In the genomic region with DNA sequence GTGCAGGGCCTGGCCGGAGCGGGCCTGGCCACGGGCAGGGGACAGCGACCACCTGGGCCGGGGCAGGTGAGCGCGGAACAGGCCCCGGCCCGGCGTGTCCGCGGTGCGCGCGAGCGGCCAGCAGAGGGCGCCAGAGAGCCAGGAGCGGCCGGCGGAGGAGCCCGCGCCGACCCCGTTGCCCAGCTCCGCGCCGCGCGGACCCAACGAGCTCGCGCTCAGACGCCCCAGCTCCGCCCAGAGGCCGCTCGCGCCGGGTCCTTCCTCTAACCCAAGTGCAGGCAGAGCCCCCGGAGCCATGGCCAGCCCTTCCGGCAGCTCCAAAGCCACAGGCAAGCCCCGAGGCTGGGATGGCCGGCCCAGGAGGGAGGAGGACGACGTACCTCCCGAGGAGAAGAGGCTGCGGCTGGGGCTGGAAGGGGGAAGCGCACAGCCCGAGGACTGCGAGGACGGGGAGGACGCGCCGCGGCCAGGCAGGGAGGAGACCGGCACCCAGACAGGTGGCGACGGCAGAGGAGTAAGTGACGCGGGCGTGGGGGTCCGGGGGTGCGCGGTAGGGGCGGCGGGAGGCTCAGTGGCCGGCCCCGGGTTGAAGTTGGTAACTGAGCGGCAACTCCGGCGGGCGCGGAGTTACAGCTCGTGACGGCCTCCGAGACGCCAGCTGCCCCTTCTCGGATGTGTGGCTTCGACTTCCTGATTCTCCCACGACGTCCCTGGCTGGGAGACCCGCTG, we compare ENCODE assay signal across 8 cellular contexts.
DNase-seq lines count a peak whose midpoint lies in the region; ATAC-seq and TF ChIP-seq lines count a peak whose summit lies in the region.
"Not testable (repeated sequence)": the region's sequence is repeated elsewhere in the genome, so short reads cannot be mapped to it uniquely, and the experiment has no call there.

No MANE protein-coding gene starts in this region.

- not testable (repeated sequence) for H3K4me2 ChIP-seq in neural cell (ENCODE audit: low read length)

- H3K4me3 ChIP-seq in astrocyte of the spinal cord (ENCODE audit: low read depth, low read length) (peak overlapping the region; percentile 35), heart left ventricle (peak overlapping the region; percentile 3 to 71 (median 52)), neural cell (ENCODE audit: low read length) (peak overlapping the region; percentile 72)

- not testable (repeated sequence) for H3K27ac Mint-ChIP-seq in CD14-positive monocyte

- peak overlapping the region; percentile 60 for H3K9ac ChIP-seq in neural cell (ENCODE audit: low read length)

- not testable (repeated sequence) for H3K4me1 ChIP-seq in heart left ventricle

- H3K4me3 Mint-ChIP-seq in CD14-positive monocyte, result peak overlapping the region; percentile 76 to 85

- H4K20me1 ChIP-seq in neural cell (ENCODE audit: insufficient read depth), result not testable (repeated sequence)

- intact Hi-C loops in CD14-positive monocyte (cut with micrococcal nuclease), result loop anchor here (10.0 kb wide), 2 partner anchors 123 to 133 kb away; no protein-coding TSS in a partner anchor
- intact Hi-C loops in heart left ventricle (cut with DNase I), result loop anchor here in 5 of 10 donors (5.0 to 10.0 kb wide), 3 partner anchors 123 to 485 kb away; no protein-coding TSS in a partner anchor

- DNase-seq in CD14-positive monocyte (ENCODE audit: low spot score), result peak; percentile 49
- peak; percentile 9 for DNase-seq in NCI-H510A (lab: John Stamatoyannopoulos, UW)
- peak; percentile 52 for DNase-seq in activated CD4-positive, alpha-beta T cell treated with anti-CD3 and anti-CD28 coated beads for 1 hour
- DNase-seq in astrocyte of the spinal cord (ENCODE audit: low read depth, low spot score), result peak; percentile 34
- peak; percentile 68 to 86 (median 77) for DNase-seq in heart left ventricle
- peak; percentile 25 to 50 for DNase-seq in stimulated activated CD8-positive, alpha-beta memory T cell treated with anti-CD3 and anti-CD28 coated beads, Interleukin-15, amount 100 ng/mL, for 4 hours (ENCODE audit: low read depth in 2 of 2)

- H3K79me2 ChIP-seq in neural cell (replicated peaks; ENCODE audit: insufficient read depth, low read length), result not testable (repeated sequence)

- not testable (repeated sequence) for H3K9me3 ChIP-seq in heart left ventricle; neural cell (ENCODE audit: low read length)

- H2AFZ ChIP-seq in neural cell (ENCODE audit: low read depth, low read length), result peak overlapping the region; percentile 33

- 0 to 2% (median 1%) methylated on average over 9 to 81 of the region's 81 CpGs for WGBS in heart left ventricle, 4 donors

- TF ChIP-seq POLR2A in heart left ventricle (IDR thresholded peaks at IDR 0.05), result not testable (repeated sequence)

- peak; percentile 70 for TF ChIP-seq RAD21 in neural cell (conservative IDR thresholded peaks at IDR 0.05)

- H3K36me3 Mint-ChIP-seq in CD14-positive monocyte, result not testable (repeated sequence)

- not testable (repeated sequence) for H3K27ac ChIP-seq in heart left ventricle; neural cell (ENCODE audit: low read length)

- H3K27me3 ChIP-seq in heart left ventricle, result peaks cover 0 to 12% (median 3%) of the 10 kb centered on the region in 9 donors
- H3K27me3 ChIP-seq in neural cell (ENCODE audit: insufficient read depth, low read depth, low read length), result not testable (repeated sequence)

- peaks cover 13% of the 10 kb centered on the region for H3K4me1 Mint-ChIP-seq in CD14-positive monocyte

- peak; percentile 85 for TF ChIP-seq CTCF in CD14-positive monocyte (IDR thresholded peaks at IDR 0.05)
- peak; percentile 36 for TF ChIP-seq CTCF in astrocyte of the spinal cord (IDR thresholded peaks at IDR 0.05; ENCODE audit: low read depth, low read length)
- peak; percentile 40 to 99 (median 86) for TF ChIP-seq CTCF in heart left ventricle (IDR thresholded peaks at IDR 0.05)
- peak; percentile 89 for TF ChIP-seq CTCF in neural cell (IDR thresholded peaks at IDR 0.05; ENCODE audit: poor library complexity, severe bottlenecking)

- not testable (repeated sequence) for H3K36me3 ChIP-seq in heart left ventricle; neural cell (ENCODE audit: insufficient read depth, low read length)

- peak; percentile 16 for TF ChIP-seq EP300 in neural cell (conservative IDR thresholded peaks at IDR 0.05; ENCODE audit: poor library complexity, severe bottlenecking)

- not testable (repeated sequence) for H3F3A ChIP-seq in neural cell (ENCODE audit: insufficient read depth, low read length, poor library complexity, severe bottlenecking)

- H3K9me3 Mint-ChIP-seq in CD14-positive monocyte, result not testable (repeated sequence)

- in situ Hi-C loops in astrocyte of the spinal cord (cut with HindIII; ENCODE audit: low sequenced_read_pairs), result not testable (repeated sequence)

- H3K27me3 Mint-ChIP-seq in CD14-positive monocyte (ENCODE audit: low read depth in 3 of 3), result peaks cover 31 to 41% (median 33%) of the 10 kb centered on the region in 3 donors

- H3K9me2 ChIP-seq in neural cell (ENCODE audit: insufficient read depth, low read length), result not testable (repeated sequence)

- peak; percentile 40 for ATAC-seq in HG02678 (IDR thresholded peaks at IDR 0.05; ENCODE audit: unreplicated experiment)
- ATAC-seq in heart left ventricle, result peak in 1 of 4 donors; percentile 33

TF ChIP-seq in neural cell, 6 proteins besides CTCF, POLR2A, EP300 and RAD21:
- TF ChIP-seq SMC3 (conservative IDR thresholded peaks at IDR 0.05; ENCODE audit: poor library complexity), result peak; percentile 81

Comparison
In these comparisons a context has a peak if more than half of its experiments do, and no peak if none do; other contexts are left out.
1. DNase-seq: peak in every context shown above with its lines; median percentile 77 in heart left ventricle; 52 in activated CD4-positive, alpha-beta T cell treated with anti-CD3 and anti-CD28 coated beads for 1 hour; 49 in CD14-positive monocyte; 38 in stimulated activated CD8-positive, alpha-beta memory T cell treated with anti-CD3 and anti-CD28 coated beads, Interleukin-15, amount 100 ng/mL, for 4 hours; 34 in astrocyte of the spinal cord; 9 in NCI-H510A.
2. CTCF ChIP-seq: peak in every context shown above with its lines; median percentile 89 in neural cell; 86 in heart left ventricle; 85 in CD14-positive monocyte; 36 in astrocyte of the spinal cord.